Comparison of ENCODE assay signal across 1 cellular context in the genomic region with DNA sequence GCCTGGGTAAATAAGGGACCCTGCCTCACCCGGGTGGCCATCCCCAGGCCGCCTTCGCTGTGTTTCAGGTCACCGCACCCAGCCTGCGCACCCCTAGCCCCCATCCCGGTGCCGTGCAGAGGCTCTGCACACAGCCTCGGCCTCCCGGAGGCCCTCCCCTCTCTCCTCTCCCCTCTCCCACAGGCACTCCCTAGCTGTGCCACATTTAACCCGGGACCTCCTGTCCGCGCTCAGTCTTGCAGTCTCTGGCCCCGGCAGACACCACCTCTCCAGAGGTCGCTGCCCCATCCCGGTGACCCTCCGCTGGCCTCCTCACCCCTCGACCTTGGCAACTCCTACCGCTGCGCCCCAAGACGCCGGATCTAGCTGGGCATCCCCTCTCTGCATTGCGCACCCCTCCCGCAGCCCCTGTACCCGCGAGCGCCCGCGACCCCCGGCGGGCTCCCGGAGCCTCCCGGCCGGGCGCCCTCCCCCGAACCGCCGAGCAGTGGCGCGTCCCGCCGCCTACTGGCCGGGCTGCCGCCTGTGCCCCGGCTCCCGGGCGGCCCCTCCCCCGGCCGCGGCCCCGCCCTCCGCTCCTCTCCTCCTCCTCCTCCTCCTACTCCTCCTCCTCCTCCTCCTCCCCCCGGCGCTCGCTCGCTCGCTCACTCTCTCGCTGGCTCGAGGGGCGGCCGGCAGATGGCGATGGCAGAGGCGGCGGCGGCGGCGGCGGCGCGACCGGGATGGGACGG.
A peak's percentile ranks its signal among the peaks of the same experiment; 100 is the strongest.
TF ChIP-seq lines count a peak whose summit lies in the region.

A gene (plus strand): TSS at position 647 of the 731 bp plus-strand sequence.

TF ChIP-seq in HEK293, 187 proteins besides CTCF, POLR2A, EP300 and RAD21 (continued from another document and continues in another):
- TF ChIP-seq, protein P1, sequence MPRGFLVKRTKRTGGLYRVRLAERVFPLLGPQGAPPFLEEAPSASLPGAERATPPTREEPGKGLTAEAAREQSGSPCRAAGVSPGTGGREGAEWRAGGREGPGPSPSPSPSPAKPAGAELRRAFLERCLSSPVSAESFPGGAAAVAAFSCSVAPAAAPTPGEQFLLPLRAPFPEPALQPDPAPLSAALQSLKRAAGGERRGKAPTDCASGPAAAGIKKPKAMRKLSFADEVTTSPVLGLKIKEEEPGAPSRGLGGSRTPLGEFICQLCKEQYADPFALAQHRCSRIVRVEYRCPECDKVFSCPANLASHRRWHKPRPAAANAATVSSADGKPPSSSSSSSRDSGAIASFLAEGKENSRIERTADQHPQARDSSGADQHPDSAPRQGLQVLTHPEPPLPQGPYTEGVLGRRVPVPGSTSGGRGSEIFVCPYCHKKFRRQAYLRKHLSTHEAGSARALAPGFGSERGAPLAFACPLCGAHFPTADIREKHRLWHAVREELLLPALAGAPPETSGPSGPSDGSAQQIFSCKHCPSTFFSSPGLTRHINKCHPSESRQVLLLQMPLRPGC (tag by site-specific recombination; IDR thresholded peaks at IDR 0.05) = no peak
- TF ChIP-seq SCRT1 (tag by site-specific recombination; IDR thresholded peaks at IDR 0.05; ENCODE audit: borderline replicate concordance) (no peak), ZNF433 (tag by site-specific recombination; IDR thresholded peaks at IDR 0.05; ENCODE audit: low read depth) (no peak), ZNF843 (tag by site-specific recombination; IDR thresholded peaks at IDR 0.05) (no peak), KLF16 (tag by site-specific recombination; IDR thresholded peaks at IDR 0.05) (no peak; the same call in 1 of the 2 replicates), ZNF837 (tag by site-specific recombination; IDR thresholded peaks at IDR 0.05) (no peak), ZBTB20 (tag by site-specific recombination; IDR thresholded peaks at IDR 0.05) (peak; percentile 96; the same call in 1 of the 2 replicates), ZNF571 (tag by site-specific recombination; IDR thresholded peaks at IDR 0.05) (no peak), ZNF514 (tag by site-specific recombination; IDR thresholded peaks at IDR 0.05) (no peak), GFI1B (tag by site-specific recombination; IDR thresholded peaks at IDR 0.05) (no peak), ZNF248 (tag by site-specific recombination; IDR thresholded peaks at IDR 0.05) (no peak), ZNF76 (tag by site-specific recombination; IDR thresholded peaks at IDR 0.05; ENCODE audit: borderline replicate concordance, low read depth) (no peak), ZBTB8A (tag by site-specific recombination; IDR thresholded peaks at IDR 0.05) (peak; percentile 56), KLF9 (tag by site-specific recombination; IDR thresholded peaks at IDR 0.05; ENCODE audit: low read depth) (0 out of 2 replicates have a peak, but pooled peaks have one; percentile 13), ZNF701 (tag by site-specific recombination; IDR thresholded peaks at IDR 0.05) (no peak), ZBTB7A (tag by site-specific recombination; IDR thresholded peaks at IDR 0.05; ENCODE audit: low read depth) (peak; percentile 73), ZNF791 (tag by site-specific recombination; IDR thresholded peaks at IDR 0.05) (no peak), ZNF311 (tag by site-specific recombination; IDR thresholded peaks at IDR 0.05; ENCODE audit: borderline replicate concordance) (no peak), ZNF473 (tag by site-specific recombination; IDR thresholded peaks at IDR 0.05) (no peak), ZNF239 (tag by site-specific recombination; IDR thresholded peaks at IDR 0.05) (no peak), ZNF266 (tag by site-specific recombination; IDR thresholded peaks at IDR 0.05; ENCODE audit: low read depth) (no peak), SP3 (tag by site-specific recombination; IDR thresholded peaks at IDR 0.05) (peak; percentile 38; the same call in 1 of the 2 replicates), ZNF664 (tag by site-specific recombination; IDR thresholded peaks at IDR 0.05) (no peak), ZNF211 (tag by site-specific recombination; IDR thresholded peaks at IDR 0.05; ENCODE audit: low read depth) (no peak), ZNF274 (IDR thresholded peaks at IDR 0.05; ENCODE audit: low read length) (no peak), ZNF274 (tag by site-specific recombination; IDR thresholded peaks at IDR 0.05; ENCODE audit: borderline replicate concordance) (no peak)
- TF ChIP-seq, protein P2, sequence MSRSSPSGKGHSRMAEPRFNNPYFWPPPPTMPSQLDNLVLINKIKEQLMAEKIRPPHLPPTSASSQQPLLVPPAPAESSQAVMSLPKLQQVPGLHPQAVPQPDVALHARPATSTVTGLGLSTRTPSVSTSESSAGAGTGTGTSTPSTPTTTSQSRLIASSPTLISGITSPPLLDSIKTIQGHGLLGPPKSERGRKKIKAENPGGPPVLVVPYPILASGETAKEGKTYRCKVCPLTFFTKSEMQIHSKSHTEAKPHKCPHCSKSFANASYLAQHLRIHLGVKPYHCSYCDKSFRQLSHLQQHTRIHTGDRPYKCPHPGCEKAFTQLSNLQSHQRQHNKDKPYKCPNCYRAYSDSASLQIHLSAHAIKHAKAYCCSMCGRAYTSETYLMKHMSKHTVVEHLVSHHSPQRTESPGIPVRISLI (tag by site-specific recombination; IDR thresholded peaks at IDR 0.05) = no peak
- TF ChIP-seq, protein P3, sequence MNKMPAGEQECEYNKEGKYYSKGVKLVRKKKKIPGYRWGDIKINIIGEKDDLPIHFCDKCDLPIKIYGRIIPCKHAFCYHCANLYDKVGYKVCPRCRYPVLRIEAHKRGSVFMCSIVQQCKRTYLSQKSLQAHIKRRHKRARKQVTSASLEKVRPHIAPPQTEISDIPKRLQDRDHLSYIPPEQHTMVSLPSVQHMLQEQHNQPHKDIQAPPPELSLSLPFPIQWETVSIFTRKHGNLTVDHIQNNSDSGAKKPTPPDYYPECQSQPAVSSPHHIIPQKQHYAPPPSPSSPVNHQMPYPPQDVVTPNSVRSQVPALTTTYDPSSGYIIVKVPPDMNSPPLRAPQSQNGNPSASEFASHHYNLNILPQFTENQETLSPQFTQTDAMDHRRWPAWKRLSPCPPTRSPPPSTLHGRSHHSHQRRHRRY (tag by site-specific recombination; IDR thresholded peaks at IDR 0.05) = no peak
- TF ChIP-seq, protein P4, sequence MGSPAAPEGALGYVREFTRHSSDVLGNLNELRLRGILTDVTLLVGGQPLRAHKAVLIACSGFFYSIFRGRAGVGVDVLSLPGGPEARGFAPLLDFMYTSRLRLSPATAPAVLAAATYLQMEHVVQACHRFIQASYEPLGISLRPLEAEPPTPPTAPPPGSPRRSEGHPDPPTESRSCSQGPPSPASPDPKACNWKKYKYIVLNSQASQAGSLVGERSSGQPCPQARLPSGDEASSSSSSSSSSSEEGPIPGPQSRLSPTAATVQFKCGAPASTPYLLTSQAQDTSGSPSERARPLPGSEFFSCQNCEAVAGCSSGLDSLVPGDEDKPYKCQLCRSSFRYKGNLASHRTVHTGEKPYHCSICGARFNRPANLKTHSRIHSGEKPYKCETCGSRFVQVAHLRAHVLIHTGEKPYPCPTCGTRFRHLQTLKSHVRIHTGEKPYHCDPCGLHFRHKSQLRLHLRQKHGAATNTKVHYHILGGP (tag by site-specific recombination; IDR thresholded peaks at IDR 0.05) = no peak
- TF ChIP-seq, protein P5, sequence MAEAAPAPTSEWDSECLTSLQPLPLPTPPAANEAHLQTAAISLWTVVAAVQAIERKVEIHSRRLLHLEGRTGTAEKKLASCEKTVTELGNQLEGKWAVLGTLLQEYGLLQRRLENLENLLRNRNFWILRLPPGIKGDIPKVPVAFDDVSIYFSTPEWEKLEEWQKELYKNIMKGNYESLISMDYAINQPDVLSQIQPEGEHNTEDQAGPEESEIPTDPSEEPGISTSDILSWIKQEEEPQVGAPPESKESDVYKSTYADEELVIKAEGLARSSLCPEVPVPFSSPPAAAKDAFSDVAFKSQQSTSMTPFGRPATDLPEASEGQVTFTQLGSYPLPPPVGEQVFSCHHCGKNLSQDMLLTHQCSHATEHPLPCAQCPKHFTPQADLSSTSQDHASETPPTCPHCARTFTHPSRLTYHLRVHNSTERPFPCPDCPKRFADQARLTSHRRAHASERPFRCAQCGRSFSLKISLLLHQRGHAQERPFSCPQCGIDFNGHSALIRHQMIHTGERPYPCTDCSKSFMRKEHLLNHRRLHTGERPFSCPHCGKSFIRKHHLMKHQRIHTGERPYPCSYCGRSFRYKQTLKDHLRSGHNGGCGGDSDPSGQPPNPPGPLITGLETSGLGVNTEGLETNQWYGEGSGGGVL (tag by site-specific recombination; IDR thresholded peaks at IDR 0.05) = peak; percentile 30; the same call in 1 of the 2 replicates
- TF ChIP-seq, protein P6, sequence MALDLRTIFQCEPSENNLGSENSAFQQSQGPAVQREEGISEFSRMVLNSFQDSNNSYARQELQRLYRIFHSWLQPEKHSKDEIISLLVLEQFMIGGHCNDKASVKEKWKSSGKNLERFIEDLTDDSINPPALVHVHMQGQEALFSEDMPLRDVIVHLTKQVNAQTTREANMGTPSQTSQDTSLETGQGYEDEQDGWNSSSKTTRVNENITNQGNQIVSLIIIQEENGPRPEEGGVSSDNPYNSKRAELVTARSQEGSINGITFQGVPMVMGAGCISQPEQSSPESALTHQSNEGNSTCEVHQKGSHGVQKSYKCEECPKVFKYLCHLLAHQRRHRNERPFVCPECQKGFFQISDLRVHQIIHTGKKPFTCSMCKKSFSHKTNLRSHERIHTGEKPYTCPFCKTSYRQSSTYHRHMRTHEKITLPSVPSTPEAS (tag by site-specific recombination; IDR thresholded peaks at IDR 0.05) = 0 out of 2 replicates have a peak, but pooled peaks have one; percentile 5
- TF ChIP-seq, protein P7, sequence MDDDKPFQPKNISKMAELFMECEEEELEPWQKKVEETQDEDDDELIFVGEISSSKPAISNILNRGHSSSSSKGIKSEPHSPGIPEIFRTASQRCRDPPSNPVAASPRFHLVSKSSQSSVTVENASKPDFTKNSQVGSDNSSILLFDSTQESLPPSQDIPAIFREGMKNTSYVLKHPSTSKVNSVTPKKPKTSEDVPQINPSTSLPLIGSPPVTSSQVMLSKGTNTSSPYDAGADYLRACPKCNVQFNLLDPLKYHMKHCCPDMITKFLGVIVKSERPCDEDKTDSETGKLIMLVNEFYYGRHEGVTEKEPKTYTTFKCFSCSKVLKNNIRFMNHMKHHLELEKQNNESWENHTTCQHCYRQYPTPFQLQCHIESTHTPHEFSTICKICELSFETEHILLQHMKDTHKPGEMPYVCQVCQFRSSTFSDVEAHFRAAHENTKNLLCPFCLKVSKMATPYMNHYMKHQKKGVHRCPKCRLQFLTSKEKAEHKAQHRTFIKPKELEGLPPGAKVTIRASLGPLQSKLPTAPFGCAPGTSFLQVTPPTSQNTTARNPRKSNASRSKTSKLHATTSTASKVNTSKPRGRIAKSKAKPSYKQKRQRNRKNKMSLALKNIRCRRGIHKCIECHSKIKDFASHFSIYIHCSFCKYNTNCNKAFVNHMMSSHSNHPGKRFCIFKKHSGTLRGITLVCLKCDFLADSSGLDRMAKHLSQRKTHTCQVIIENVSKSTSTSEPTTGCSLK (tag by site-specific recombination; IDR thresholded peaks at IDR 0.05) = no peak
- TF ChIP-seq, protein P8, sequence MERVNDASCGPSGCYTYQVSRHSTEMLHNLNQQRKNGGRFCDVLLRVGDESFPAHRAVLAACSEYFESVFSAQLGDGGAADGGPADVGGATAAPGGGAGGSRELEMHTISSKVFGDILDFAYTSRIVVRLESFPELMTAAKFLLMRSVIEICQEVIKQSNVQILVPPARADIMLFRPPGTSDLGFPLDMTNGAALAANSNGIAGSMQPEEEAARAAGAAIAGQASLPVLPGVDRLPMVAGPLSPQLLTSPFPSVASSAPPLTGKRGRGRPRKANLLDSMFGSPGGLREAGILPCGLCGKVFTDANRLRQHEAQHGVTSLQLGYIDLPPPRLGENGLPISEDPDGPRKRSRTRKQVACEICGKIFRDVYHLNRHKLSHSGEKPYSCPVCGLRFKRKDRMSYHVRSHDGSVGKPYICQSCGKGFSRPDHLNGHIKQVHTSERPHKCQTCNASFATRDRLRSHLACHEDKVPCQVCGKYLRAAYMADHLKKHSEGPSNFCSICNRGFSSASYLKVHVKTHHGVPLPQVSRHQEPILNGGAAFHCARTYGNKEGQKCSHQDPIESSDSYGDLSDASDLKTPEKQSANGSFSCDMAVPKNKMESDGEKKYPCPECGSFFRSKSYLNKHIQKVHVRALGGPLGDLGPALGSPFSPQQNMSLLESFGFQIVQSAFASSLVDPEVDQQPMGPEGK (tag by site-specific recombination; IDR thresholded peaks at IDR 0.05) = peak; percentile 77
- TF ChIP-seq, protein P9, sequence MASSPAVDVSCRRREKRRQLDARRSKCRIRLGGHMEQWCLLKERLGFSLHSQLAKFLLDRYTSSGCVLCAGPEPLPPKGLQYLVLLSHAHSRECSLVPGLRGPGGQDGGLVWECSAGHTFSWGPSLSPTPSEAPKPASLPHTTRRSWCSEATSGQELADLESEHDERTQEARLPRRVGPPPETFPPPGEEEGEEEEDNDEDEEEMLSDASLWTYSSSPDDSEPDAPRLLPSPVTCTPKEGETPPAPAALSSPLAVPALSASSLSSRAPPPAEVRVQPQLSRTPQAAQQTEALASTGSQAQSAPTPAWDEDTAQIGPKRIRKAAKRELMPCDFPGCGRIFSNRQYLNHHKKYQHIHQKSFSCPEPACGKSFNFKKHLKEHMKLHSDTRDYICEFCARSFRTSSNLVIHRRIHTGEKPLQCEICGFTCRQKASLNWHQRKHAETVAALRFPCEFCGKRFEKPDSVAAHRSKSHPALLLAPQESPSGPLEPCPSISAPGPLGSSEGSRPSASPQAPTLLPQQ (tag by site-specific recombination; IDR thresholded peaks at IDR 0.05) = 0 out of 2 replicates have a peak, but pooled peaks have one; percentile 21
- TF ChIP-seq, protein P10, sequence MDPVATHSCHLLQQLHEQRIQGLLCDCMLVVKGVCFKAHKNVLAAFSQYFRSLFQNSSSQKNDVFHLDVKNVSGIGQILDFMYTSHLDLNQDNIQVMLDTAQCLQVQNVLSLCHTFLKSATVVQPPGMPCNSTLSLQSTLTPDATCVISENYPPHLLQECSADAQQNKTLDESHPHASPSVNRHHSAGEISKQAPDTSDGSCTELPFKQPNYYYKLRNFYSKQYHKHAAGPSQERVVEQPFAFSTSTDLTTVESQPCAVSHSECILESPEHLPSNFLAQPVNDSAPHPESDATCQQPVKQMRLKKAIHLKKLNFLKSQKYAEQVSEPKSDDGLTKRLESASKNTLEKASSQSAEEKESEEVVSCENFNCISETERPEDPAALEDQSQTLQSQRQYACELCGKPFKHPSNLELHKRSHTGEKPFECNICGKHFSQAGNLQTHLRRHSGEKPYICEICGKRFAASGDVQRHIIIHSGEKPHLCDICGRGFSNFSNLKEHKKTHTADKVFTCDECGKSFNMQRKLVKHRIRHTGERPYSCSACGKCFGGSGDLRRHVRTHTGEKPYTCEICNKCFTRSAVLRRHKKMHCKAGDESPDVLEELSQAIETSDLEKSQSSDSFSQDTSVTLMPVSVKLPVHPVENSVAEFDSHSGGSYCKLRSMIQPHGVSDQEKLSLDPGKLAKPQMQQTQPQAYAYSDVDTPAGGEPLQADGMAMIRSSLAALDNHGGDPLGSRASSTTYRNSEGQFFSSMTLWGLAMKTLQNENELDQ (tag by site-specific recombination; IDR thresholded peaks at IDR 0.05; ENCODE audit: low read depth) = no peak
